In the genomic region with DNA sequence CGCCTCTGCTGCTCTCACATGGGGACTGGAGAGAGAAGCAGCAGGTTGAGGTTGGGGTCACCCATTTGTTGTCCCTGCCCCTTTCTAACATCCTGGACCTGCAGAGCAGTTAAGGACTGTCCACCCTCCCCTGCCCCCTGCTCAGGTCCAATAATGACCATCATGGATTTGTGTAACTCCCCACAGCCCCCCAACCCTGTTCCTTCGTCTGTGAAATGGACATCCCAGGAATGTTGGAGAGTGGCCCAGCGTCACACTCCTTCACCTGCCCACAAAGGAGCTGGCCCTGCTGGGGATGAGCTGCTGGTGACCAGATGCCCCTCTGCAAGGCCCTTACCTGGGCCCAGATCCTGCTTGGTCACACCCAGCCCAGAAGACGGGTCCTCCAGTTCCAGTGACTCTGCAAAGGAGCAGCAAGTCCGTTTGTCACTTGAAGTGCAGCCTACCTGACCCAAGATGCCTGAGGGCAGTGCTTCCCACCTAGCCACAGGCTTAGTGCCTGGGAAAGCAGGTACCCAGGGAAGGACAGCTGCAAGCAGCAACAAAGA, we compare ENCODE assay signal across 23 cellular contexts. TPM values are rescaled to one million over a fixed set of nuclear protein-coding genes. Genes with fewer than 3 reads are reported as not detected.
DNase-seq lines count a peak whose midpoint lies in the region; ATAC-seq, FAIRE-seq and TF ChIP-seq lines count a peak whose summit lies in the region.
"Had no signal": no experiment of that assay in that cellular context is flagged by ENCODE, and none has a peak within 500 bp of the region (broad histone marks: within the 10 kb centered on the region; RNA-seq: fewer than 3 reads in every experiment).

No MANE protein-coding gene starts in this region.

- no peak for DNase-seq in activated naive CD8-positive, alpha-beta T cell treated with anti-CD3 and anti-CD28 coated beads, Interleukin-2, amount 10 ng/mL, durations not matched to agents 7 days and 5 days
- no peak for DNase-seq in activated naive CD8-positive, alpha-beta T cell treated with anti-CD3 and anti-CD28 coated beads for 36 hours
- DNase-seq in HTR-8/SVneo (ENCODE audit: insufficient read length, low spot score) (no peak), MG63 (no peak), lower leg skin (ENCODE audit: low spot score in 2 of 2) (no peak)
- no peak for DNase-seq in stimulated activated naive CD8-positive, alpha-beta T cell treated with anti-CD3 and anti-CD28 coated beads, Interleukin-15, amount 100 ng/mL, for 72 hours
- DNase-seq: activated CD4-positive, alpha-beta T cell treated with anti-CD3 and anti-CD28 coated beads, Interleukin-2, amount 10 ng/mL, durations not matched to agents 24 days and 14 days; activated T-cell treated with anti-CD3 and anti-CD28 coated beads, Interleukin-2, amount 50 U/mL, for 24 hours; CD4-positive, CD25-positive, alpha-beta regulatory T cell; DMS79; kidney glomerular epithelial cell; NCI-H1105 treated with DMSO at 0.1 percent for 48 hours; NCI-H2107; NCI-H510A treated with DMSO at 0.1 percent for 48 hours had no signal

- POLR2A ChIA-PET in activated naive CD8-positive, alpha-beta T cell treated with anti-CD3 and anti-CD28 coated beads, Interleukin-2, amount 10 ng/mL, durations not matched to agents 7 days and 5 days (lab: Charles Lee), result interaction anchor here (4.7 kb wide), 1 partner anchor 8 kb away, joined by 32 read pairs; no protein-coding TSS in a partner anchor

- H3K9me3 Mint-ChIP-seq in activated naive CD8-positive, alpha-beta T cell treated with anti-CD3 and anti-CD28 coated beads, Interleukin-2, amount 10 ng/mL, durations not matched to agents 7 days and 5 days, result no peaks in the 10 kb centered on the region
- H3K9me3 Mint-ChIP-seq in activated naive CD8-positive, alpha-beta T cell treated with anti-CD3 and anti-CD28 coated beads for 36 hours, result no peaks in the 10 kb centered on the region
- no peaks in the 10 kb centered on the region for H3K9me3 Mint-ChIP-seq in stimulated activated naive CD8-positive, alpha-beta T cell treated with anti-CD3 and anti-CD28 coated beads, Interleukin-15, amount 100 ng/mL, for 72 hours
- H3K9me3 Mint-ChIP-seq: activated CD4-positive, alpha-beta T cell treated with anti-CD3 and anti-CD28 coated beads, Interleukin-2, amount 10 ng/mL, durations not matched to agents 24 days and 14 days; activated naive CD4-positive, alpha-beta T cell treated with anti-CD3 and anti-CD28 coated beads, Interleukin-2, amount 50 U/mL, for 72 hours; activated T-cell treated with anti-CD3 and anti-CD28 coated beads, Interleukin-2, amount 50 U/mL, for 24 hours; brain; CD4-positive, CD25-positive, alpha-beta regulatory T cell had no signal

- WGBS in lower leg skin, 2 donors, result 85 to 93% methylated on average over 5 of the region's 5 CpGs

- H3K4me3 ChIP-seq in MG63 (no peak overlapping the region), lower leg skin (ENCODE audit: low read depth, poor library complexity, severe bottlenecking) (no peak overlapping the region)

- peaks cover 25% of the 10 kb centered on the region for H3K4me1 Mint-ChIP-seq in activated naive CD8-positive, alpha-beta T cell treated with anti-CD3 and anti-CD28 coated beads, Interleukin-2, amount 10 ng/mL, durations not matched to agents 7 days and 5 days
- peaks cover 8% of the 10 kb centered on the region for H3K4me1 Mint-ChIP-seq in activated naive CD8-positive, alpha-beta T cell treated with anti-CD3 and anti-CD28 coated beads for 36 hours
- peaks cover 12% of the 10 kb centered on the region for H3K4me1 Mint-ChIP-seq in stimulated activated naive CD8-positive, alpha-beta T cell treated with anti-CD3 and anti-CD28 coated beads, Interleukin-15, amount 100 ng/mL, for 72 hours
- H3K4me1 Mint-ChIP-seq: brain had no signal

- peaks cover 55% of the 10 kb centered on the region for H3K36me3 ChIP-seq in MG63

- H3K27me3 ChIP-seq in MG63, result no peaks in the 10 kb centered on the region

- H3K4me3 Mint-ChIP-seq in activated naive CD8-positive, alpha-beta T cell treated with anti-CD3 and anti-CD28 coated beads, Interleukin-2, amount 10 ng/mL, durations not matched to agents 7 days and 5 days, result no peak overlapping the region
- no peak overlapping the region for H3K4me3 Mint-ChIP-seq in activated naive CD8-positive, alpha-beta T cell treated with anti-CD3 and anti-CD28 coated beads for 36 hours
- no peak overlapping the region for H3K4me3 Mint-ChIP-seq in stimulated activated naive CD8-positive, alpha-beta T cell treated with anti-CD3 and anti-CD28 coated beads, Interleukin-15, amount 100 ng/mL, for 72 hours
- H3K4me3 Mint-ChIP-seq: activated CD4-positive, alpha-beta T cell treated with anti-CD3 and anti-CD28 coated beads, Interleukin-2, amount 10 ng/mL, durations not matched to agents 24 days and 14 days; activated T-cell treated with anti-CD3 and anti-CD28 coated beads, Interleukin-2, amount 50 U/mL, for 24 hours; brain had no signal

- no peaks in the 10 kb centered on the region for H3K9me3 ChIP-seq in MG63

- FAIRE-seq in HTR-8/SVneo (lab: Jason Lieb, UNC), result peak; percentile 20
- FAIRE-seq: frontal cortex, GM18507, H1 had no signal

- H3K36me3 Mint-ChIP-seq in activated naive CD8-positive, alpha-beta T cell treated with anti-CD3 and anti-CD28 coated beads, Interleukin-2, amount 10 ng/mL, durations not matched to agents 7 days and 5 days, result peaks cover 23% of the 10 kb centered on the region
- peaks cover 40% of the 10 kb centered on the region for H3K36me3 Mint-ChIP-seq in activated naive CD8-positive, alpha-beta T cell treated with anti-CD3 and anti-CD28 coated beads for 36 hours

- TF ChIP-seq POLR2A in lower leg skin (IDR thresholded peaks at IDR 0.05), result no peak

- no peaks in the 10 kb centered on the region for H3K27me3 Mint-ChIP-seq in activated naive CD8-positive, alpha-beta T cell treated with anti-CD3 and anti-CD28 coated beads, Interleukin-2, amount 10 ng/mL, durations not matched to agents 7 days and 5 days
- no peaks in the 10 kb centered on the region for H3K27me3 Mint-ChIP-seq in activated naive CD8-positive, alpha-beta T cell treated with anti-CD3 and anti-CD28 coated beads for 36 hours
- H3K27me3 Mint-ChIP-seq in stimulated activated naive CD8-positive, alpha-beta T cell treated with anti-CD3 and anti-CD28 coated beads, Interleukin-15, amount 100 ng/mL, for 72 hours, result no peaks in the 10 kb centered on the region
- H3K27me3 Mint-ChIP-seq: activated CD4-positive, alpha-beta T cell treated with anti-CD3 and anti-CD28 coated beads, Interleukin-2, amount 10 ng/mL, durations not matched to agents 24 days and 14 days; activated T-cell treated with anti-CD3 and anti-CD28 coated beads, Interleukin-2, amount 50 U/mL, for 24 hours; brain; progenitor cell of endocrine pancreas had no signal

- H3K27ac Mint-ChIP-seq in activated naive CD8-positive, alpha-beta T cell treated with anti-CD3 and anti-CD28 coated beads, Interleukin-2, amount 10 ng/mL, durations not matched to agents 7 days and 5 days, result peak overlapping the region; percentile 75
- H3K27ac Mint-ChIP-seq in activated naive CD8-positive, alpha-beta T cell treated with anti-CD3 and anti-CD28 coated beads for 36 hours, result no peak overlapping the region
- peak overlapping the region; percentile 27 to 43 for H3K27ac Mint-ChIP-seq in stimulated activated naive CD8-positive, alpha-beta T cell treated with anti-CD3 and anti-CD28 coated beads, Interleukin-15, amount 100 ng/mL, for 72 hours
- H3K27ac Mint-ChIP-seq: progenitor cell of endocrine pancreas had no signal

- no peak for ATAC-seq in activated naive CD8-positive, alpha-beta T cell treated with anti-CD3 and anti-CD28 coated beads, Interleukin-2, amount 10 ng/mL, durations not matched to agents 7 days and 5 days (ENCODE audit: low read depth)
- no peak for ATAC-seq in stimulated activated naive CD8-positive, alpha-beta T cell treated with anti-CD3 and anti-CD28 coated beads, Interleukin-15, amount 100 ng/mL, for 72 hours
- ATAC-seq in GM19463 (IDR thresholded peaks at IDR 0.05; ENCODE audit: unreplicated experiment), result no peak
- ATAC-seq: activated naive CD4-positive, alpha-beta T cell treated with anti-CD3 and anti-CD28 coated beads, Interleukin-2, amount 50 U/mL, for 72 hours had no signal

- intact Hi-C loops in lower leg skin (cut with DNase I; ENCODE audit: low total_unique reads), result no loop called here

- no peak for TF ChIP-seq CTCF in lower leg skin (IDR thresholded peaks at IDR 0.05)

- H3K27ac ChIP-seq in cingulate gyrus (ENCODE audit: low read depth, low read length), result peak overlapping the region; percentile 75

RNA-seq across cellular contexts. Expression of a gene that starts 10.4 kb away (rescaled TPM):
- 100 to 1,000 TPM; 341 to 350 TPM for total RNA-seq in activated naive CD8-positive, alpha-beta T cell treated with anti-CD3 and anti-CD28 coated beads, Interleukin-2, amount 10 ng/mL, durations not matched to agents 7 days and 5 days
- total RNA-seq in activated naive CD8-positive, alpha-beta T cell treated with anti-CD3 and anti-CD28 coated beads for 36 hours, result 100 to 1,000 TPM; 290 to 294 TPM
- not detected in 2 replicates for total RNA-seq in MG63 (2014; rRNA removed; shearing (Covaris generic); ENCODE audit: low replicate concordance)
- total RNA-seq in lower leg skin, result 100 to 1,000 TPM; 500 to 762 (median 613) TPM
- total RNA-seq: A673 had no signal

RNA-seq across cellular contexts. Expression of a gene that starts 44.8 kb away (rescaled TPM):
- total RNA-seq in activated naive CD8-positive, alpha-beta T cell treated with anti-CD3 and anti-CD28 coated beads, Interleukin-2, amount 10 ng/mL, durations not matched to agents 7 days and 5 days, result 10 to 100 TPM; 68.8 to 72.5 TPM
- 100 to 1,000 TPM; 138 to 140 TPM for total RNA-seq in activated naive CD8-positive, alpha-beta T cell treated with anti-CD3 and anti-CD28 coated beads for 36 hours
- 76.0 and 118 TPM in 2 replicates for total RNA-seq in MG63 (2014; rRNA removed; shearing (Covaris generic); ENCODE audit: low replicate concordance)
- total RNA-seq in lower leg skin, result 10 to 100 TPM; 30.6 to 35.0 (median 32.2) TPM

RNA-seq across cellular contexts. Expression of a gene that starts 47.2 kb away (rescaled TPM):
- total RNA-seq in activated naive CD8-positive, alpha-beta T cell treated with anti-CD3 and anti-CD28 coated beads, Interleukin-2, amount 10 ng/mL, durations not matched to agents 7 days and 5 days, result 1,000 to 10,000 TPM; 2,811 to 2,872 TPM
- total RNA-seq in activated naive CD8-positive, alpha-beta T cell treated with anti-CD3 and anti-CD28 coated beads for 36 hours, result 1,000 to 10,000 TPM; 2,978 to 3,004 TPM
- total RNA-seq in MG63 (2014; rRNA removed; shearing (Covaris generic); ENCODE audit: low replicate concordance), result 6,735 and 8,677 TPM in 2 replicates
- 1,000 to 10,000 TPM; 2,497 to 4,490 (median 3,854) TPM for total RNA-seq in lower leg skin

Comparison
In these comparisons a context has a peak if more than half of its experiments do, and no peak if none do; other contexts are left out.
1. RNA of a gene that starts 10.4 kb away (total RNA-seq): 500 to 762 TPM in lower leg skin, 341 to 350 TPM in activated naive CD8-positive, alpha-beta T cell treated with anti-CD3 and anti-CD28 coated beads, Interleukin-2, amount 10 ng/mL, durations not matched to agents 7 days and 5 days and 290 to 294 TPM in activated naive CD8-positive, alpha-beta T cell treated with anti-CD3 and anti-CD28 coated beads for 36 hours; not detected in MG63; every median in the first group is over 100 times any median in the second.